26 cellular contexts compared by ENCODE assay signal in genomic region chr1:112982328-112982727, GRCh38.
"Had no signal": no experiment of that assay in that cellular context is flagged by ENCODE, and none has a peak within 500 bp of the region (broad histone marks: within the 10 kb centered on the region; RNA-seq: fewer than 3 reads in every experiment).

No MANE protein-coding gene starts in this region.

- H3K27me3 ChIP-seq: colonic mucosa, foreskin keratinocyte, left lung, pancreas, suprapubic skin, transverse colon, uterus had no signal

- H3K9me3 Mint-ChIP-seq: activated naive CD4-positive, alpha-beta T cell treated with anti-CD3 and anti-CD28 coated beads, Interleukin-2, amount 10 ng/mL, durations not matched to agents 7 days and 5 days; activated naive CD8-positive, alpha-beta T cell treated with anti-CD3 and anti-CD28 coated beads, Interleukin-2, amount 50 U/mL, for 24 hours; brain; central memory CD8-positive, alpha-beta T cell; naive thymus-derived CD4-positive, alpha-beta T cell; stimulated activated naive CD8-positive, alpha-beta T cell treated with anti-CD3 and anti-CD28 coated beads, Interleukin-15, amount 100 ng/mL, for 72 hours; T-helper 1 cell treated with Interleukin-12 subunit alpha and Interleukin-12 subunit beta and Interleukin-4 antibody, amounts not matched to agents 30 μg/mL and 1 μg/mL, for 36 hours had no signal

- H3K36me3 Mint-ChIP-seq: brain had no signal

- H3K27me3 Mint-ChIP-seq: activated naive CD4-positive, alpha-beta T cell treated with anti-CD3 and anti-CD28 coated beads, Interleukin-2, amount 10 ng/mL, durations not matched to agents 7 days and 5 days; activated naive CD8-positive, alpha-beta T cell treated with anti-CD3 and anti-CD28 coated beads, Interleukin-2, amount 50 U/mL, for 24 hours; brain; central memory CD8-positive, alpha-beta T cell; naive thymus-derived CD4-positive, alpha-beta T cell; stimulated activated naive CD8-positive, alpha-beta T cell treated with anti-CD3 and anti-CD28 coated beads, Interleukin-15, amount 100 ng/mL, for 72 hours had no signal

- H3K4me1 ChIP-seq: colonic mucosa, pancreas, suprapubic skin, uterus had no signal

- H3K27ac ChIP-seq: colonic mucosa, foreskin keratinocyte, left lung, pancreas, suprapubic skin, uterus had no signal

- ATAC-seq: activated naive CD8-positive, alpha-beta T cell treated with anti-CD3 and anti-CD28 coated beads, Interleukin-2, amount 50 U/mL, for 24 hours; foreskin keratinocyte; left lung; naive thymus-derived CD4-positive, alpha-beta T cell; pancreas; stimulated activated naive CD8-positive, alpha-beta T cell treated with anti-CD3 and anti-CD28 coated beads, Interleukin-15, amount 100 ng/mL, for 72 hours had no signal

- H3K4me1 Mint-ChIP-seq: activated naive CD4-positive, alpha-beta T cell treated with anti-CD3 and anti-CD28 coated beads, Interleukin-2, amount 10 ng/mL, durations not matched to agents 7 days and 5 days; activated naive CD8-positive, alpha-beta T cell treated with anti-CD3 and anti-CD28 coated beads, Interleukin-2, amount 50 U/mL, for 24 hours; naive thymus-derived CD4-positive, alpha-beta T cell; stimulated activated naive CD8-positive, alpha-beta T cell treated with anti-CD3 and anti-CD28 coated beads, Interleukin-15, amount 100 ng/mL, for 72 hours had no signal

- H3K4me3 Mint-ChIP-seq: activated naive CD4-positive, alpha-beta T cell treated with anti-CD3 and anti-CD28 coated beads, Interleukin-2, amount 10 ng/mL, durations not matched to agents 7 days and 5 days; activated naive CD8-positive, alpha-beta T cell treated with anti-CD3 and anti-CD28 coated beads, Interleukin-2, amount 50 U/mL, for 24 hours; brain; central memory CD8-positive, alpha-beta T cell; naive thymus-derived CD4-positive, alpha-beta T cell; stimulated activated naive CD8-positive, alpha-beta T cell treated with anti-CD3 and anti-CD28 coated beads, Interleukin-15, amount 100 ng/mL, for 72 hours; T-helper 1 cell treated with Interleukin-12 subunit alpha and Interleukin-12 subunit beta and Interleukin-4 antibody, amounts not matched to agents 30 μg/mL and 1 μg/mL, for 36 hours had no signal

- H3K36me3 ChIP-seq: colonic mucosa, left lung, pancreas, suprapubic skin, transverse colon, uterus had no signal

- FAIRE-seq: kidney, pancreas had no signal

- DNase-seq: activated CD4-positive, alpha-beta T cell treated with anti-CD3 and anti-CD28 coated beads, Interleukin-2, amount 50 U/mL, for 1 hour; activated CD4-positive, CD25-positive, alpha-beta regulatory T cell treated with anti-CD3 and anti-CD28 coated beads, Interleukin-2, amount 50 U/mL, for 72 hours; activated CD8-positive, alpha-beta memory T cell treated with anti-CD3 and anti-CD28 coated beads for 24 hours; activated CD8-positive, alpha-beta memory T cell treated with anti-CD3 and anti-CD28 coated beads, Interleukin-2, amount 50 U/mL, for 48 hours; activated effector memory CD4-positive, alpha-beta T cell treated with Interleukin-2 at 50 U/mL for 16 hours; activated naive CD4-positive, alpha-beta T cell treated with anti-CD3 and anti-CD28 coated beads, Interleukin-2, amount 10 ng/mL, durations not matched to agents 7 days and 5 days; activated naive CD8-positive, alpha-beta T cell treated with anti-CD3 and anti-CD28 coated beads, Interleukin-2, amount 50 U/mL, for 24 hours; activated T-cell treated with anti-CD3 and anti-CD28 coated beads, Interleukin-2, amount 50 U/mL, for 48 hours; colonic mucosa; foreskin keratinocyte; glutamatergic neuron; kidney; left lung; mesenchymal stem cell; mucosa of descending colon; naive thymus-derived CD4-positive, alpha-beta T cell; pancreas; stimulated activated CD4-positive, alpha-beta T cell treated with anti-CD3 and anti-CD28 coated beads, Interleukin-12 subunit alpha, Interleukin-12 subunit beta, amount 100 ng/mL, for 4 hours; stimulated activated CD4-positive, alpha-beta T cell treated with anti-CD3 and anti-CD28 coated beads, Interleukin-2, amount 100 ng/mL, for 24 hours; stimulated activated naive CD8-positive, alpha-beta T cell treated with anti-CD3 and anti-CD28 coated beads, Interleukin-15, amount 100 ng/mL, for 72 hours; transverse colon; uterus had no signal

- H3K9me3 ChIP-seq: colonic mucosa, left lung, mucosa of descending colon, pancreas, suprapubic skin, transverse colon, uterus had no signal

- H3K4me3 ChIP-seq: colonic mucosa, left lung, mucosa of descending colon, pancreas, suprapubic skin, transverse colon, uterus had no signal

- H3K27ac Mint-ChIP-seq: activated naive CD4-positive, alpha-beta T cell treated with anti-CD3 and anti-CD28 coated beads, Interleukin-2, amount 10 ng/mL, durations not matched to agents 7 days and 5 days; activated naive CD8-positive, alpha-beta T cell treated with anti-CD3 and anti-CD28 coated beads, Interleukin-2, amount 50 U/mL, for 24 hours; naive thymus-derived CD4-positive, alpha-beta T cell; T-helper 1 cell treated with Interleukin-12 subunit alpha and Interleukin-12 subunit beta and Interleukin-4 antibody, amounts not matched to agents 30 μg/mL and 1 μg/mL, for 36 hours had no signal
